In genomic region chr10:30854656-30855055, GRCh38 we compare ENCODE assay signal across 20 cellular contexts.
"Had no signal": no experiment of that assay in that cellular context is flagged by ENCODE, and none has a peak within 500 bp of the region (broad histone marks: within the 10 kb centered on the region; RNA-seq: fewer than 3 reads in every experiment).

No MANE protein-coding gene starts in this region.

- H3K4me1 ChIP-seq: body of pancreas had no signal

- ATAC-seq: activated T-cell treated with anti-CD3 and anti-CD28 coated beads, Interleukin-2, amount 50 U/mL, for 72 hours; body of pancreas; gastrocnemius medialis; heart right ventricle; left colon; natural killer cell; stimulated activated naive CD8-positive, alpha-beta T cell treated with anti-CD3 and anti-CD28 coated beads, Interleukin-15, Interleukin-2, amounts not matched to agents 100 U/mL and 50 U/mL, for 24 hours had no signal

- H3K4me3 ChIP-seq: body of pancreas, gastrocnemius medialis, heart right ventricle, right atrium auricular region, skin epidermis, transverse colon had no signal

- H3K4me3 Mint-ChIP-seq: activated CD4-positive, alpha-beta T cell treated with anti-CD3 and anti-CD28 coated beads, Interleukin-2, amount 10 ng/mL, durations not matched to agents 24 days and 14 days; activated naive CD8-positive, alpha-beta T cell; natural killer cell had no signal

- H3K27ac ChIP-seq: body of pancreas, right atrium auricular region, skin epidermis, transverse colon had no signal

- H3K4me1 Mint-ChIP-seq: activated CD4-positive, alpha-beta T cell treated with anti-CD3 and anti-CD28 coated beads, Interleukin-2, amount 10 ng/mL, durations not matched to agents 24 days and 14 days; natural killer cell had no signal

- DNase-seq: activated CD4-positive, alpha-beta T cell treated with anti-CD3 and anti-CD28 coated beads, Interleukin-2, amount 10 ng/mL, durations not matched to agents 24 days and 14 days; activated CD4-positive, CD25-positive, alpha-beta regulatory T cell; activated CD8-positive, alpha-beta memory T cell treated with anti-CD3 and anti-CD28 coated beads, Interleukin-2, amount 50 U/mL, for 48 hours; activated gamma-delta T cell; activated T-cell treated with anti-CD3 and anti-CD28 coated beads, Interleukin-2, amount 50 U/mL, for 72 hours; amniotic stem cell; body of pancreas; erythroblast; gastrocnemius medialis; heart right ventricle; left colon; mesenchymal stem cell; natural killer cell; stimulated activated naive CD8-positive, alpha-beta T cell treated with anti-CD3 and anti-CD28 coated beads, Interleukin-15, Interleukin-2, amounts not matched to agents 100 U/mL and 50 U/mL, for 24 hours; T-helper 2 cell; transverse colon had no signal

- H3K27me3 Mint-ChIP-seq: activated naive CD8-positive, alpha-beta T cell; progenitor cell of endocrine pancreas had no signal

- H3K36me3 ChIP-seq: gastrocnemius medialis, right atrium auricular region, transverse colon had no signal

- H3K27ac Mint-ChIP-seq: activated CD4-positive, alpha-beta T cell treated with anti-CD3 and anti-CD28 coated beads, Interleukin-2, amount 10 ng/mL, durations not matched to agents 24 days and 14 days; activated naive CD8-positive, alpha-beta T cell; activated T-cell treated with anti-CD3 and anti-CD28 coated beads, Interleukin-2, amount 50 U/mL, for 72 hours; natural killer cell; progenitor cell of endocrine pancreas had no signal

- H3K9me3 Mint-ChIP-seq: activated CD4-positive, alpha-beta T cell treated with anti-CD3 and anti-CD28 coated beads, Interleukin-2, amount 10 ng/mL, durations not matched to agents 24 days and 14 days; activated T-cell treated with anti-CD3 and anti-CD28 coated beads, Interleukin-2, amount 50 U/mL, for 72 hours; natural killer cell had no signal

- H3K27me3 ChIP-seq: body of pancreas, gastrocnemius medialis, heart right ventricle, right atrium auricular region, transverse colon had no signal

- H3K9me3 ChIP-seq: body of pancreas, gastrocnemius medialis, heart right ventricle, right atrium auricular region, transverse colon had no signal

- H3K36me3 Mint-ChIP-seq: natural killer cell had no signal
